In the genomic region with DNA sequence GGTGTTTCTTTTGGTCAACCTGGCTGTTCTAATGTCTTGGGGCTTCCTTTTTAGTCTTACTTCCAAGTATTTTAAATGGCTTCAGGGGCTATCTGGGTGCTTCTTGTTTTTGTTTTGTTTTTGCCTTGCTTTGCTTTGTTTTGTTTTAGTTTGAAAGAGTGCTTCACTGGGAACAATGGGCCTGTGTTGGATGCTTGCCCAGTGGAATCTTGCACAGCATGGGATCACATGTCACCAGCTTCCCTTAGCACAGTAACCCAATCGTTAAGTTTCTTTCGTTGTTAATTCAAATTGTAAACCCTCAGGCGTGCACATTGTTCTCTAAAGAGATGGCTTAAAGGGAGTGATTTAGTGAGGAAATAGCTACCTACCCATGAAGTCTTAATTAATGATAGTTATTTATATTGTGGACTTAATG, we compare ENCODE assay signal across 9 cellular contexts. TPM values are rescaled to one million over a fixed set of nuclear protein-coding genes. Genes with fewer than 3 reads are reported as not detected.
DNase-seq lines count a peak whose midpoint lies in the region; ATAC-seq, FAIRE-seq and TF ChIP-seq lines count a peak whose summit lies in the region.
"Had no signal": no experiment of that assay in that cellular context is flagged by ENCODE, and none has a peak within 500 bp of the region (broad histone marks: within the 10 kb centered on the region; RNA-seq: fewer than 3 reads in every experiment).

No MANE protein-coding gene starts in this region.

- POLR2A ChIA-PET in activated CD4-positive, alpha-beta memory T cell treated with anti-CD3 and anti-CD28 coated beads for 36 hours (lab: Charles Lee) = no interaction called here

- H3K27me3 Mint-ChIP-seq in activated CD4-positive, alpha-beta memory T cell treated with anti-CD3 and anti-CD28 coated beads for 36 hours = no peaks in the 10 kb centered on the region
- H3K27me3 Mint-ChIP-seq: activated CD4-positive, alpha-beta T cell treated with anti-CD3 and anti-CD28 coated beads for 36 hours had no signal

- H3K36me3 ChIP-seq in hepatocyte (replicated peaks; ENCODE audit: insufficient read depth, low read depth) (no peaks in the 10 kb centered on the region), small intestine (ENCODE audit: control insufficient read depth in 2 of 2, insufficient read depth in 2 of 2, low read length in 2 of 2) (no peaks in the 10 kb centered on the region), MM.1S (replicated peaks; ENCODE audit: insufficient read depth, low read length) (no peaks in the 10 kb centered on the region)

- H3K9me2 ChIP-seq in hepatocyte (replicated peaks; ENCODE audit: insufficient read depth) (no peaks in the 10 kb centered on the region), MM.1S (replicated peaks; ENCODE audit: insufficient read depth, low read length) (no peaks in the 10 kb centered on the region)

- H3K79me2 ChIP-seq in hepatocyte (no peaks in the 10 kb centered on the region), MM.1S (ENCODE audit: low read length) (no peaks in the 10 kb centered on the region)

- no peaks in the 10 kb centered on the region for H3K36me3 Mint-ChIP-seq in activated CD4-positive, alpha-beta memory T cell treated with anti-CD3 and anti-CD28 coated beads for 36 hours

- intact Hi-C loops in activated CD4-positive, alpha-beta memory T cell treated with anti-CD3 and anti-CD28 coated beads for 36 hours (cut with micrococcal nuclease) = no loop called here

- no peaks in the 10 kb centered on the region for H3K9me3 Mint-ChIP-seq in activated CD4-positive, alpha-beta memory T cell treated with anti-CD3 and anti-CD28 coated beads for 36 hours

- H3F3A ChIP-seq in MM.1S (ENCODE audit: insufficient read depth, low read length) = no peaks in the 10 kb centered on the region

- H3K27ac Mint-ChIP-seq in activated CD4-positive, alpha-beta memory T cell treated with anti-CD3 and anti-CD28 coated beads for 36 hours = no peak overlapping the region
- H3K27ac Mint-ChIP-seq: activated CD4-positive, alpha-beta T cell treated with anti-CD3 and anti-CD28 coated beads for 36 hours had no signal

- 16% methylated on average over 3 of the region's 3 CpGs for WGBS in hepatocyte (ENCODE audit: low lambda C conversion rate, missing lambda C conversion rate)
- 9 to 31% (median 20%) methylated on average over 3 of the region's 3 CpGs for WGBS in small intestine, 3 donors

- H4K20me1 ChIP-seq in hepatocyte (ENCODE audit: insufficient read depth, poor library complexity, severe bottlenecking) = no peaks in the 10 kb centered on the region
- no peaks in the 10 kb centered on the region for H4K20me1 ChIP-seq in MM.1S (ENCODE audit: insufficient read depth, low read length)

- H2AFZ ChIP-seq in hepatocyte (no peak overlapping the region), MM.1S (ENCODE audit: low read length) (no peak overlapping the region)

- H3K4me1 ChIP-seq in hepatocyte (ENCODE audit: insufficient read depth) (no peaks in the 10 kb centered on the region), small intestine (ENCODE audit: control insufficient read depth in 2 of 2, insufficient read depth in 1 of 2, low read depth in 1 of 2, low read length in 1 of 2) (peaks cover 0 to 2% of the 10 kb centered on the region in 2 donors), MM.1S (ENCODE audit: low read length) (no peaks in the 10 kb centered on the region)

- H3K27ac ChIP-seq in hepatocyte (no peak overlapping the region), small intestine (ENCODE audit: low read depth in 1 of 2, low read length in 1 of 2) (no peak overlapping the region), MM.1S (ENCODE audit: low read length) (no peak overlapping the region)

- no peak for ATAC-seq in HG03045 (IDR thresholded peaks at IDR 0.05; ENCODE audit: unreplicated experiment)
- ATAC-seq: activated CD4-positive, alpha-beta T cell treated with anti-CD3 and anti-CD28 coated beads for 36 hours had no signal

- DNase-seq in M059J (ENCODE audit: low read depth) = peak; percentile 85
- DNase-seq in SW480 (ENCODE audit: low spot score) = peak; percentile 8
- DNase-seq in hepatocyte (ENCODE audit: low spot score) = peak; percentile 22
- peak; percentile 59 for DNase-seq in small intestine
- DNase-seq in activated CD4-positive, alpha-beta memory T cell treated with anti-CD3 and anti-CD28 coated beads for 36 hours = no peak
- no peak for DNase-seq in MM.1S
- DNase-seq in amniotic stem cell (lab: John Stamatoyannopoulos, UW) = no peak
- DNase-seq: activated CD4-positive, alpha-beta T cell treated with anti-CD3 and anti-CD28 coated beads for 36 hours had no signal

- no peaks in the 10 kb centered on the region for H3K4me1 Mint-ChIP-seq in activated CD4-positive, alpha-beta memory T cell treated with anti-CD3 and anti-CD28 coated beads for 36 hours (ENCODE audit: low read depth)
- H3K4me1 Mint-ChIP-seq: activated CD4-positive, alpha-beta T cell treated with anti-CD3 and anti-CD28 coated beads for 36 hours had no signal

- CTCF ChIA-PET in activated CD4-positive, alpha-beta memory T cell treated with anti-CD3 and anti-CD28 coated beads for 36 hours (lab: Charles Lee) = no interaction called here

- H3K9me3 ChIP-seq in hepatocyte (ENCODE audit: low read depth) = no peaks in the 10 kb centered on the region
- no peaks in the 10 kb centered on the region for H3K9me3 ChIP-seq in small intestine (ENCODE audit: control insufficient read depth, low read depth)
- no peaks in the 10 kb centered on the region for H3K9me3 ChIP-seq in MM.1S (replicated peaks; ENCODE audit: insufficient read depth, low read length)

- H3K9ac ChIP-seq in MM.1S (ENCODE audit: low read length) = no peak overlapping the region

- no peak overlapping the region for H3K4me3 Mint-ChIP-seq in activated CD4-positive, alpha-beta memory T cell treated with anti-CD3 and anti-CD28 coated beads for 36 hours
- H3K4me3 Mint-ChIP-seq: activated CD4-positive, alpha-beta T cell treated with anti-CD3 and anti-CD28 coated beads for 36 hours had no signal

- no peak overlapping the region for H3K4me3 ChIP-seq in hepatocyte
- no peak overlapping the region for H3K4me3 ChIP-seq in small intestine (ENCODE audit: low read depth in 1 of 2, low read length in 2 of 2)
- no peak overlapping the region for H3K4me3 ChIP-seq in MM.1S (ENCODE audit: low read length)

- no peak overlapping the region for H3K4me2 ChIP-seq in hepatocyte
- no peak overlapping the region for H3K4me2 ChIP-seq in MM.1S (ENCODE audit: low read depth, low read length)

- no peak for TF ChIP-seq CTCF in hepatocyte (IDR thresholded peaks at IDR 0.05; ENCODE audit: poor library complexity)
- no peak for TF ChIP-seq CTCF in MM.1S (IDR thresholded peaks at IDR 0.05; ENCODE audit: low read length)

- H3K27me3 ChIP-seq in hepatocyte (peaks cover 5% of the 10 kb centered on the region), small intestine (ENCODE audit: control insufficient read depth in 2 of 2, insufficient read depth in 2 of 2, low read length in 2 of 2) (no peaks in the 10 kb centered on the region), MM.1S (replicated peaks; ENCODE audit: insufficient read depth, low read length) (no peaks in the 10 kb centered on the region)

- FAIRE-seq in small intestine (lab: Jason Lieb, UNC) = no peak

RNA-seq across cellular contexts. Expression of a gene that starts 8.9 kb away (rescaled TPM):
- total RNA-seq in M059J (2014; rRNA removed; shearing (Covaris generic)) = 2.9 and 3.2 TPM in 2 replicates
- total RNA-seq in hepatocyte = 5.7 and 7.5 TPM in 2 replicates
- polyA plus RNA-seq in hepatocyte = 2.1 and 3.3 TPM in 2 replicates
- 10 to 100 TPM; 13.9 to 78.1 (median 57.0) TPM for polyA plus RNA-seq in small intestine
- total RNA-seq in activated CD4-positive, alpha-beta memory T cell treated with anti-CD3 and anti-CD28 coated beads for 36 hours = not detected
- total RNA-seq: activated CD4-positive, alpha-beta T cell treated with anti-CD3 and anti-CD28 coated beads for 36 hours had no signal

RNA-seq across cellular contexts. Expression of a gene that starts 45.2 kb away (rescaled TPM):
- total RNA-seq in M059J (2014; rRNA removed; shearing (Covaris generic)) = 12.4 and 17.3 TPM in 2 replicates
- total RNA-seq in hepatocyte = 7.1 and 7.3 TPM in 2 replicates
- polyA plus RNA-seq in hepatocyte (6.0 and 7.1 TPM in 2 replicates), small intestine (1 to 10 TPM; 3.1 to 7.8 (median 7.0) TPM)
- 10 to 100 TPM; 16.8 to 19.2 TPM for total RNA-seq in activated CD4-positive, alpha-beta memory T cell treated with anti-CD3 and anti-CD28 coated beads for 36 hours

Comparison
In these comparisons a context has a peak if more than half of its experiments do, and no peak if none do; other contexts are left out.
1. DNase-seq: peak in M059J (single experiment), SW480 (single experiment), hepatocyte (single experiment) and small intestine (single experiment); none in activated CD4-positive, alpha-beta memory T cell treated with anti-CD3 and anti-CD28 coated beads for 36 hours (single experiment), MM.1S (single experiment) and amniotic stem cell (single experiment).